In genomic region chr1:162151900-162152829, GRCh38 we compare ENCODE assay signal across 11 cellular contexts.
DNase-seq lines count a peak whose midpoint lies in the region; ATAC-seq and TF ChIP-seq lines count a peak whose summit lies in the region.
"Had no signal": no experiment of that assay in that cellular context is flagged by ENCODE, and none has a peak within 500 bp of the region (broad histone marks: within the 10 kb centered on the region; RNA-seq: fewer than 3 reads in every experiment).

No MANE protein-coding gene starts in this region.

- intact Hi-C loops in body of pancreas (cut with DNase I): no loop called here

- ATAC-seq in HG03520 (IDR thresholded peaks at IDR 0.05; ENCODE audit: unreplicated experiment) (peak; percentile 70), body of pancreas (peak; percentile 80)
- ATAC-seq: GM23338 had no signal

- TF ChIP-seq POLR2A in body of pancreas (IDR thresholded peaks at IDR 0.05): no peak

- peaks cover 8% of the 10 kb centered on the region for H3K4me1 ChIP-seq in body of pancreas
- no peaks in the 10 kb centered on the region for H3K4me1 ChIP-seq in effector memory CD4-positive, alpha-beta T cell (ENCODE audit: control insufficient read depth, insufficient read depth, low read length, poor library complexity, severe bottlenecking)
- H3K4me1 ChIP-seq: thyroid gland had no signal

- TF ChIP-seq CTCF in body of pancreas (IDR thresholded peaks at IDR 0.05): no peak

- no peaks in the 10 kb centered on the region for H3K27me3 ChIP-seq in body of pancreas
- no peaks in the 10 kb centered on the region for H3K27me3 ChIP-seq in effector memory CD4-positive, alpha-beta T cell (replicated peaks; ENCODE audit: control insufficient read depth, insufficient read depth, low read length, poor library complexity, severe bottlenecking)
- H3K27me3 ChIP-seq: thyroid gland had no signal

- H3K27ac ChIP-seq in body of pancreas: no peak overlapping the region
- H3K27ac ChIP-seq in effector memory CD4-positive, alpha-beta T cell (ENCODE audit: insufficient read depth, low read length, poor library complexity, severe bottlenecking): no peak overlapping the region
- H3K27ac ChIP-seq: thyroid gland had no signal

- H3K36me3 ChIP-seq in body of pancreas (replicated peaks in 1 of 2; ENCODE audit: insufficient read depth in 1 of 2, low read depth in 2 of 2): no peaks in the 10 kb centered on the region
- H3K36me3 ChIP-seq in effector memory CD4-positive, alpha-beta T cell (ENCODE audit: control insufficient read depth, insufficient read depth, low read length): no peaks in the 10 kb centered on the region
- H3K36me3 ChIP-seq: thyroid gland had no signal

- peak; percentile 62 for DNase-seq in SIG-M5 treated with dmso at 0.1 percent for 504 hours (lab: John Stamatoyannopoulos, UW; ENCODE audit: unreplicated experiment)
- DNase-seq in SIG-M5 (lab: John Stamatoyannopoulos, UW): no peak
- DNase-seq in body of pancreas: peak in 3 of 4 donors; percentile 29 to 46 (median 33)
- peak; percentile 32 for DNase-seq in stimulated activated CD8-positive, alpha-beta memory T cell treated with anti-CD3 and anti-CD28 coated beads, Interleukin-4, amount 100 ng/mL, for 48 hours
- no peak for DNase-seq in effector memory CD4-positive, alpha-beta T cell
- DNase-seq in AG08395 (ENCODE audit: low spot score): no peak
- DNase-seq in 8988T: no peak
- DNase-seq: SW 1271, thyroid gland had no signal

- H3K9me3 ChIP-seq in body of pancreas: no peaks in the 10 kb centered on the region
- no peaks in the 10 kb centered on the region for H3K9me3 ChIP-seq in effector memory CD4-positive, alpha-beta T cell (ENCODE audit: control insufficient read depth, low read length)
- H3K9me3 ChIP-seq: thyroid gland had no signal

- no peak overlapping the region for H3K4me3 ChIP-seq in body of pancreas
- H3K4me3 ChIP-seq in effector memory CD4-positive, alpha-beta T cell (ENCODE audit: insufficient read depth, low read depth, low read length, poor library complexity, severe bottlenecking): no peak overlapping the region
- H3K4me3 ChIP-seq: GM23338, thyroid gland had no signal

- 57 to 58% methylated on average over 4 to 9 of the region's 9 CpGs for WGBS in body of pancreas, 2 donors

Comparison
In these comparisons a context has a peak if more than half of its experiments do, and no peak if none do; other contexts are left out.
1. DNase-seq: peak in SIG-M5 treated with dmso at 0.1 percent for 504 hours (single experiment), body of pancreas (3 of 4) and stimulated activated CD8-positive, alpha-beta memory T cell treated with anti-CD3 and anti-CD28 coated beads, Interleukin-4, amount 100 ng/mL, for 48 hours (single experiment); none in SIG-M5 (single experiment), effector memory CD4-positive, alpha-beta T cell (0 of 3), AG08395 (single experiment) and 8988T (single experiment).